In genomic region chr12:6204533-6205143, GRCh38 we compare ENCODE assay signal across 10 cellular contexts. TPM values are rescaled to one million over a fixed set of nuclear protein-coding genes. Genes with fewer than 3 reads are reported as not detected.
A peak's percentile ranks its signal among the peaks of the same experiment; 100 is the strongest.
DNase-seq lines count a peak whose midpoint lies in the region; ATAC-seq, FAIRE-seq and TF ChIP-seq lines count a peak whose summit lies in the region.
"Had no signal": no experiment of that assay in that cellular context is flagged by ENCODE, and none has a peak within 500 bp of the region (broad histone marks: within the 10 kb centered on the region; RNA-seq: fewer than 3 reads in every experiment).

No MANE protein-coding gene starts in this region.

- H3K9me3 ChIP-seq in WERI-Rb-1 (ENCODE audit: severe bottlenecking) (no peaks in the 10 kb centered on the region), iPS DF 6.9 (ENCODE audit: control insufficient read depth, insufficient read depth, low read length) (no peaks in the 10 kb centered on the region)

- TF ChIP-seq CTCF in WERI-Rb-1 (IDR thresholded peaks at IDR 0.05; ENCODE audit: low read depth, low read length) = 0 out of 2 replicates have a peak, but pooled peaks have one; percentile 4

- WGBS in iPS DF 6.9 (ENCODE audit: insufficient coverage, insufficient read length) = no CpG with 5 or more reads among the region's 5 CpGs

- FAIRE-seq in GM12891 (lab: Jason Lieb, UNC) = no peak

- H3K27me3 ChIP-seq in WERI-Rb-1 (ENCODE audit: insufficient read depth, low read depth, severe bottlenecking) = no peaks in the 10 kb centered on the region
- no peaks in the 10 kb centered on the region for H3K27me3 ChIP-seq in iPS DF 6.9 (ENCODE audit: control insufficient read depth, insufficient read depth, low read length)

- peaks cover 21% of the 10 kb centered on the region for H3K4me1 ChIP-seq in iPS DF 6.9 (ENCODE audit: control insufficient read depth, insufficient read depth, low read length)

- peak; percentile 86 for DNase-seq in KBM-7
- no peak for DNase-seq in WERI-Rb-1
- no peak for DNase-seq in iPS DF 6.9 (ENCODE audit: low read depth, low spot score)
- peak; percentile 25 for DNase-seq in superior temporal gyrus (ENCODE audit: extremely low spot score)
- DNase-seq in NCI-H345 (lab: John Stamatoyannopoulos, UW) = no peak
- DNase-seq in stimulated activated CD4-positive, alpha-beta T cell treated with anti-CD3 and anti-CD28 coated beads, Interleukin-12 subunit alpha, Interleukin-12 subunit beta, amount 100 ng/mL, for 4 hours = no peak
- DNase-seq in GM12891 (ENCODE audit: insufficient read length, low spot score) = no peak
- DNase-seq: activated CD4-positive, CD25-positive, alpha-beta regulatory T cell; GF-D8 had no signal

- H3K27ac ChIP-seq in WERI-Rb-1 (no peak overlapping the region), iPS DF 6.9 (ENCODE audit: low read length) (peak overlapping the region; percentile 40)

- H3K36me3 ChIP-seq in WERI-Rb-1 (no peaks in the 10 kb centered on the region), iPS DF 6.9 (ENCODE audit: control insufficient read depth, insufficient read depth, low read length) (peaks cover 3% of the 10 kb centered on the region; the same call in 1 of the 2 replicates)

- no peak for ATAC-seq in GM19455 (IDR thresholded peaks at IDR 0.05; ENCODE audit: unreplicated experiment)

- TF ChIP-seq POLR2A in GM12891 (IDR thresholded peaks at IDR 0.05; ENCODE audit: low read depth, low read length) = no peak

- H3K4me3 ChIP-seq in WERI-Rb-1 (ENCODE audit: low read depth, low read length) (no peak overlapping the region), iPS DF 6.9 (ENCODE audit: low read length) (no peak overlapping the region)

- in situ Hi-C loops in KBM-7 (cut with MboI; ENCODE audit: low pct_unique_long_range_greater_than_20kb, low sequenced_read_pairs) = no loop called here

TF ChIP-seq in GM12891, 5 proteins besides CTCF, POLR2A, EP300 and RAD21:
- TF ChIP-seq POU2F2 (IDR thresholded peaks at IDR 0.05; ENCODE audit: low read depth, low read length) (no peak), POLR2AphosphoS5 (IDR thresholded peaks at IDR 0.05; ENCODE audit: low read depth, low read length) (no peak), PAX5 (IDR thresholded peaks at IDR 0.05; ENCODE audit: insufficient read depth, low read length, severe bottlenecking) (no peak), SPI1 (IDR thresholded peaks at IDR 0.05; ENCODE audit: low read depth, low read length) (no peak), TAF1 (IDR thresholded peaks at IDR 0.05; ENCODE audit: low read depth, low read length) (no peak)

RNA-seq across cellular contexts. Expression of gene CD9, which starts 4.4 kb away (rescaled TPM):
- polyA plus RNA-seq in GM12891 (2012; ENCODE audit: low read depth, missing spikeins) = 7.8 TPM

Comparison
In these comparisons a context has a peak if more than half of its experiments do, and no peak if none do; other contexts are left out.
1. DNase-seq: peak in KBM-7 (single experiment) and superior temporal gyrus (single experiment); none in WERI-Rb-1 (single experiment), iPS DF 6.9 (single experiment), NCI-H345 (single experiment), stimulated activated CD4-positive, alpha-beta T cell treated with anti-CD3 and anti-CD28 coated beads, Interleukin-12 subunit alpha, Interleukin-12 subunit beta, amount 100 ng/mL, for 4 hours (single experiment) and GM12891 (single experiment).